In the genomic region with DNA sequence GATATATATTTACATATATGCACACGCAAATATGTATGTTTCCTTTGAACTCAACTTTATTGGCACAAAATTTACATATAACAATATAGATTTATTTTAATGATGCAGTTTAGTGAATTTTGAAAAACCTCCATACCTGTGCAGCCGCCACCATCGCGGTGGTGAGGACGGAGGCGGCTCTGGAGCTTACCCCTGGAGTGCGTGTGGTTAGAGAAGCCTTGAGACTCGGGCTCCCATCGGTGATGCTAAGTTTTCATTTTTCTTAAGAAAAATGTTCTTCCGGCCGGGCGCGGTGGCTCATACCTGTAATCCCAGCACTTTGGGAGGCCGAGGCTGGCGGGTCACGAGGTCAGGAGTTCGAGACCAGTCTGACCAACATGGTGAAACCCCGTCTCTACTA, we compare ENCODE assay signal across 11 cellular contexts. TPM values are rescaled to one million over a fixed set of nuclear protein-coding genes. Genes with fewer than 3 reads are reported as not detected.
DNase-seq lines count a peak whose midpoint lies in the region; ATAC-seq and TF ChIP-seq lines count a peak whose summit lies in the region.
"Had no signal": no experiment of that assay in that cellular context is flagged by ENCODE, and none has a peak within 500 bp of the region (broad histone marks: within the 10 kb centered on the region; RNA-seq: fewer than 3 reads in every experiment).

No MANE protein-coding gene starts in this region.

- H3K4me3 Mint-ChIP-seq in activated T-cell treated with anti-CD3 and anti-CD28 coated beads, Interleukin-2, amount 50 U/mL, for 72 hours = peak overlapping the region; percentile 70 to 72
- H3K4me3 Mint-ChIP-seq in activated T-cell treated with anti-CD3 and anti-CD28 coated beads, Interleukin-2, amount 50 U/mL, for 4 hours = no peak overlapping the region
- H3K4me3 Mint-ChIP-seq in mesothelial cell of epicardium = peak overlapping the region; percentile 65

- WGBS in testis, 2 donors = 53 to 60% methylated on average over 17 to 18 of the region's 18 CpGs

- ATAC-seq in activated T-cell treated with anti-CD3 and anti-CD28 coated beads, Interleukin-2, amount 50 U/mL, for 72 hours (replicated peaks in 1 of 2) = no peak
- no peak for ATAC-seq in activated T-cell treated with anti-CD3 and anti-CD28 coated beads, Interleukin-2, amount 50 U/mL, for 4 hours
- no peak for ATAC-seq in HG03457 (IDR thresholded peaks at IDR 0.05; ENCODE audit: unreplicated experiment)
- no peak for ATAC-seq in GM21737 (IDR thresholded peaks at IDR 0.05; ENCODE audit: unreplicated experiment)

- H3K4me1 ChIP-seq in testis = peaks cover 6% of the 10 kb centered on the region
- H3K4me1 ChIP-seq in effector memory CD4-positive, alpha-beta T cell (ENCODE audit: control insufficient read depth, insufficient read depth, low read length, poor library complexity, severe bottlenecking) = peaks cover 9% of the 10 kb centered on the region

- peak overlapping the region; percentile 63 to 74 for H3K4me3 ChIP-seq in testis
- no peak overlapping the region for H3K4me3 ChIP-seq in effector memory CD4-positive, alpha-beta T cell (ENCODE audit: insufficient read depth, low read depth, low read length, poor library complexity, severe bottlenecking)

- DNase-seq in activated T-cell treated with anti-CD3 and anti-CD28 coated beads, Interleukin-2, amount 50 U/mL, for 72 hours = no peak
- no peak for DNase-seq in activated T-cell treated with anti-CD3 and anti-CD28 coated beads, Interleukin-2, amount 50 U/mL, for 4 hours
- DNase-seq in mesothelial cell of epicardium (ENCODE audit: low spot score in 2 of 2, unreplicated experiment in 2 of 2) (no peak), testis (no peak)
- no peak for DNase-seq in effector memory CD4-positive, alpha-beta T cell
- DNase-seq: activated CD8-positive, alpha-beta memory T cell treated with anti-CD3 and anti-CD28 coated beads, Interleukin-2, amount 10 ng/mL, durations not matched to agents 7 days and 5 days; cortex of kidney; NCI-H2081 treated with DMSO at 0.1 percent for 48 hours had no signal

- no peaks in the 10 kb centered on the region for H3K27me3 ChIP-seq in testis
- H3K27me3 ChIP-seq in effector memory CD4-positive, alpha-beta T cell (replicated peaks; ENCODE audit: control insufficient read depth, insufficient read depth, low read length, poor library complexity, severe bottlenecking) = peaks cover 26% of the 10 kb centered on the region

- H3K27ac ChIP-seq in VCaP (peak overlapping the region; percentile 93), testis (peak overlapping the region in 1 of 2 donors; percentile 84)
- H3K27ac ChIP-seq in effector memory CD4-positive, alpha-beta T cell (ENCODE audit: insufficient read depth, low read length, poor library complexity, severe bottlenecking) = no peak overlapping the region

- no peaks in the 10 kb centered on the region for H3K36me3 ChIP-seq in testis (ENCODE audit: low read depth, missing control alignments)
- no peaks in the 10 kb centered on the region for H3K36me3 ChIP-seq in effector memory CD4-positive, alpha-beta T cell (ENCODE audit: control insufficient read depth, insufficient read depth, low read length)

- H3K27ac Mint-ChIP-seq in activated T-cell treated with anti-CD3 and anti-CD28 coated beads, Interleukin-2, amount 50 U/mL, for 72 hours = no peak overlapping the region
- H3K27ac Mint-ChIP-seq in mesothelial cell of epicardium = no peak overlapping the region
- H3K27ac Mint-ChIP-seq: activated CD8-positive, alpha-beta memory T cell treated with anti-CD3 and anti-CD28 coated beads, Interleukin-2, amount 10 ng/mL, durations not matched to agents 7 days and 5 days had no signal

- intact Hi-C loops in testis (cut with DNase I; ENCODE audit: low total_unique reads) = no loop called here

- no peak for TF ChIP-seq POLR2A in testis (IDR thresholded peaks at IDR 0.05)

- no peaks in the 10 kb centered on the region for H3K9me3 Mint-ChIP-seq in activated T-cell treated with anti-CD3 and anti-CD28 coated beads, Interleukin-2, amount 50 U/mL, for 72 hours
- H3K9me3 Mint-ChIP-seq in activated T-cell treated with anti-CD3 and anti-CD28 coated beads, Interleukin-2, amount 50 U/mL, for 4 hours = no peaks in the 10 kb centered on the region
- no peaks in the 10 kb centered on the region for H3K9me3 Mint-ChIP-seq in mesothelial cell of epicardium

- H3K36me3 Mint-ChIP-seq in activated T-cell treated with anti-CD3 and anti-CD28 coated beads, Interleukin-2, amount 50 U/mL, for 72 hours (ENCODE audit: insufficient read depth in 2 of 2) = no peaks in the 10 kb centered on the region
- no peaks in the 10 kb centered on the region for H3K36me3 Mint-ChIP-seq in activated T-cell treated with anti-CD3 and anti-CD28 coated beads, Interleukin-2, amount 50 U/mL, for 4 hours (ENCODE audit: insufficient read depth)
- H3K36me3 Mint-ChIP-seq in mesothelial cell of epicardium = no peaks in the 10 kb centered on the region
- H3K36me3 Mint-ChIP-seq: activated CD8-positive, alpha-beta memory T cell treated with anti-CD3 and anti-CD28 coated beads, Interleukin-2, amount 10 ng/mL, durations not matched to agents 7 days and 5 days had no signal

- TF ChIP-seq CTCF in VCaP (conservative IDR thresholded peaks at IDR 0.05) (no peak), mesothelial cell of epicardium (IDR thresholded peaks at IDR 0.05; ENCODE audit: unreplicated experiment) (no peak), testis (IDR thresholded peaks at IDR 0.05) (no peak)

- H3K27me3 Mint-ChIP-seq in activated T-cell treated with anti-CD3 and anti-CD28 coated beads, Interleukin-2, amount 50 U/mL, for 72 hours (ENCODE audit: low read depth) = peaks cover 21% of the 10 kb centered on the region
- peaks cover 30% of the 10 kb centered on the region for H3K27me3 Mint-ChIP-seq in activated T-cell treated with anti-CD3 and anti-CD28 coated beads, Interleukin-2, amount 50 U/mL, for 4 hours (ENCODE audit: low read depth)
- peaks cover 16% of the 10 kb centered on the region for H3K27me3 Mint-ChIP-seq in mesothelial cell of epicardium (ENCODE audit: low read depth)

- peaks cover 3% of the 10 kb centered on the region for H3K4me1 Mint-ChIP-seq in activated T-cell treated with anti-CD3 and anti-CD28 coated beads, Interleukin-2, amount 50 U/mL, for 72 hours (ENCODE audit: low read depth)
- H3K4me1 Mint-ChIP-seq in activated T-cell treated with anti-CD3 and anti-CD28 coated beads, Interleukin-2, amount 50 U/mL, for 4 hours (ENCODE audit: low read depth) = peaks cover 7% of the 10 kb centered on the region
- peaks cover 5% of the 10 kb centered on the region for H3K4me1 Mint-ChIP-seq in mesothelial cell of epicardium
- H3K4me1 Mint-ChIP-seq: activated CD8-positive, alpha-beta memory T cell treated with anti-CD3 and anti-CD28 coated beads, Interleukin-2, amount 10 ng/mL, durations not matched to agents 7 days and 5 days had no signal

- no peaks in the 10 kb centered on the region for H3K9me3 ChIP-seq in testis
- H3K9me3 ChIP-seq in effector memory CD4-positive, alpha-beta T cell (ENCODE audit: control insufficient read depth, low read length) = no peaks in the 10 kb centered on the region

RNA-seq across cellular contexts. Expression of gene GJA3, which starts 31.8 kb away (rescaled TPM):
- under 1 TPM; 0.67 to 0.74 TPM for total RNA-seq in activated T-cell treated with anti-CD3 and anti-CD28 coated beads, Interleukin-2, amount 50 U/mL, for 72 hours
- total RNA-seq in activated T-cell treated with anti-CD3 and anti-CD28 coated beads, Interleukin-2, amount 50 U/mL, for 4 hours = under 1 TPM; 0.08 to 0.53 (median 0.35) TPM
- 4.4 to 5.3 TPM (median 5.2 TPM) in 3 replicates for total RNA-seq in mesothelial cell of epicardium
- total RNA-seq in testis = 10 to 100 TPM in 1 of 2 donors, 1 to 10 TPM in 1; 5.0 to 10.2 TPM
- polyA plus RNA-seq in testis (ENCODE audit: insufficient read depth, low read depth, low replicate concordance) = 1.7 TPM
